In the genomic region with DNA sequence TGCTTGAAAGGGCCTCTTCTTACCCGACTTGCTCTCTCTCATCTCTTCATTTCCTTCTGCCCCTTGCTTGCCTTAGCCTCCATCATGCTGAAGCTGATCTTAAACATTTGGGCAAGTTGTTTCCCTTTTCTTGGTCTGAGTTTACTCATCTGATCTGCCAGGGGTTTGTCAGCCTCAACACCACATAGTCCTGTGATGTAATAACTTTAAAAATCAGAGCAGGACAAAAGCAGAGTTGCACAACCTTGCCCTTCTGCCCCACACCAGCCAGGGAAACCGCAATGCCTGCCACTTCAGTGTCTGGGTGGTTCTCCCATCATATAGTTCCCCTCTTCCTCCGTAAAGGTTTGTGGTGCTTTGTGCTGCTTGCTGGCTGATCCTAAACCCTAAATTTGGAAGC, we compare ENCODE assay signal across 11 cellular contexts. TPM values are rescaled to one million over a fixed set of nuclear protein-coding genes. Genes with fewer than 3 reads are reported as not detected.
DNase-seq lines count a peak whose midpoint lies in the region; ATAC-seq, FAIRE-seq and TF ChIP-seq lines count a peak whose summit lies in the region.
"Had no signal": no experiment of that assay in that cellular context is flagged by ENCODE, and none has a peak within 500 bp of the region (broad histone marks: within the 10 kb centered on the region; RNA-seq: fewer than 3 reads in every experiment).

No MANE protein-coding gene starts in this region.

- H3K79me2 ChIP-seq in Loucy (ENCODE audit: insufficient read depth, low read length): no peaks in the 10 kb centered on the region

- ATAC-seq in A549 (no peak), lung (ENCODE audit: insufficient read depth, low FRiP score) (peak; percentile 69), HG02870 (IDR thresholded peaks at IDR 0.05; ENCODE audit: unreplicated experiment) (no peak), HG03520 (IDR thresholded peaks at IDR 0.05; ENCODE audit: unreplicated experiment) (no peak)

- H3K27ac ChIP-seq in A549: peak overlapping the region in 1 of 2 experiments; percentile 70; a peak in 3 of 6 replicates
- no peak overlapping the region for H3K27ac ChIP-seq in lung (ENCODE audit: low read depth in 1 of 2, low read length in 1 of 2)
- H3K27ac ChIP-seq: cardiac muscle cell had no signal

- H3K4me2 ChIP-seq in A549 (peak overlapping the region; percentile 20; the same call in 2 of the 3 replicates), Loucy (ENCODE audit: low read depth, low read length, poor library complexity, severe bottlenecking) (no peak overlapping the region)

- no peak overlapping the region for H3K9ac ChIP-seq in Loucy (ENCODE audit: low read depth, low read length, poor library complexity, severe bottlenecking)

- H3K9me3 ChIP-seq in A549 (no peaks in the 10 kb centered on the region), Loucy (ENCODE audit: insufficient read depth, low read depth, low read length) (no peaks in the 10 kb centered on the region), lung (ENCODE audit: control insufficient read depth in 2 of 2, insufficient read depth in 1 of 2, low read length in 1 of 2) (no peaks in the 10 kb centered on the region)

- H3K4me1 ChIP-seq in A549: peaks cover 22% of the 10 kb centered on the region
- H3K4me1 ChIP-seq in Loucy (ENCODE audit: insufficient read depth, low read length, poor library complexity, severe bottlenecking): peaks cover 21% of the 10 kb centered on the region
- no peaks in the 10 kb centered on the region for H3K4me1 ChIP-seq in lung (ENCODE audit: control insufficient read depth in 2 of 2, insufficient read depth in 2 of 2, low read length in 2 of 2)

- H3K4me3 ChIP-seq in A549 (no peak overlapping the region), Loucy (ENCODE audit: low read length, poor library complexity, severe bottlenecking) (no peak overlapping the region), lung (no peak overlapping the region)
- H3K4me3 ChIP-seq: cardiac muscle cell had no signal

- CTCF ChIA-PET in A549 (lab: Yijun Ruan, JAX): interaction anchor here (0.6 to 2.4 kb wide), 7 partner anchors 14 to 228 kb away, joined by 3 to 7 read pairs (median 3); no protein-coding TSS in a partner anchor

- H3F3A ChIP-seq in Loucy (ENCODE audit: low read depth): no peaks in the 10 kb centered on the region

- no peaks in the 10 kb centered on the region for H3K36me3 ChIP-seq in Loucy (ENCODE audit: insufficient read depth, low read length)
- no peaks in the 10 kb centered on the region for H3K36me3 ChIP-seq in lung (ENCODE audit: control insufficient read depth in 2 of 2, insufficient read depth in 2 of 2, low read length in 2 of 2)
- H3K36me3 ChIP-seq: cardiac muscle cell had no signal

- no peaks in the 10 kb centered on the region for H4K20me1 ChIP-seq in Loucy (ENCODE audit: insufficient read depth, low read length, poor library complexity, severe bottlenecking)

- TF ChIP-seq EP300 in A549 (IDR thresholded peaks at IDR 0.05): no peak

- TF ChIP-seq CTCF in A549 (IDR thresholded peaks at IDR 0.05) (no peak), Loucy (conservative IDR thresholded peaks at IDR 0.05; ENCODE audit: low read length) (no peak), lung (IDR thresholded peaks at IDR 0.05; ENCODE audit: control extremely low read depth, extremely low read depth) (no peak)

- no peak for TF ChIP-seq POLR2A in A549 (IDR thresholded peaks at IDR 0.05; ENCODE audit: low read length)

- TF ChIP-seq RAD21 in A549 (conservative IDR thresholded peaks at IDR 0.05 in 1 of 2, IDR thresholded peaks at IDR 0.05 in 1 of 2): no peak

- DNase-seq in A549 (ENCODE audit: low read depth in 1 of 2, low spot score in 1 of 2) (no peak), brain pericyte (ENCODE audit: low read depth, low spot score) (peak; percentile 15), lung (ENCODE audit: low spot score) (peak; percentile 41), NCI-H1417 (lab: John Stamatoyannopoulos, UW) (no peak), ureter (ENCODE audit: low spot score) (no peak)
- DNase-seq: activated B cell treated with CpG ODN at 0.5 μM for 24 hours had no signal

- FAIRE-seq in A549 (lab: Jason Lieb, UNC): no peak

- no peaks in the 10 kb centered on the region for H3K9me2 ChIP-seq in Loucy (replicated peaks; ENCODE audit: low read depth, low read length)

- H3K27me3 ChIP-seq in Loucy (ENCODE audit: insufficient read depth, low read length, poor library complexity, severe bottlenecking): no peaks in the 10 kb centered on the region
- H3K27me3 ChIP-seq in lung (ENCODE audit: control insufficient read depth, insufficient read depth): no peaks in the 10 kb centered on the region
- H3K27me3 ChIP-seq: cardiac muscle cell had no signal

- POLR2A ChIA-PET in A549 (lab: Yijun Ruan, JAX): no interaction called here

- 62% methylated on average over 3 of the region's 3 CpGs for WGBS in A549 (ENCODE audit: missing lambda C conversion rate)
- WGBS in lung, 2 donors: 28 to 54% methylated on average over 3 of the region's 3 CpGs

- 0 out of 2 replicates have a peak overlapping the region, but pooled peaks have one; percentile 13 for H2AFZ ChIP-seq in Loucy (ENCODE audit: low read length)

TF ChIP-seq in A549, 52 proteins besides CTCF, POLR2A, EP300 and RAD21:
- TF ChIP-seq, protein P1, sequence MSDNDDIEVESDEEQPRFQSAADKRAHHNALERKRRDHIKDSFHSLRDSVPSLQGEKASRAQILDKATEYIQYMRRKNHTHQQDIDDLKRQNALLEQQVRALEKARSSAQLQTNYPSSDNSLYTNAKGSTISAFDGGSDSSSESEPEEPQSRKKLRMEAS (IDR thresholded peaks at IDR 0.05): no peak
- peak; percentile 52 to 57; a peak in 3 of 4 replicates for TF ChIP-seq CEBPB (IDR thresholded peaks at IDR 0.05)
- TF ChIP-seq TFCP2L1 (CRISPR knock-in tag; IDR thresholded peaks at IDR 0.05): no peak
- no peak for TF ChIP-seq CHD2 (IDR thresholded peaks at IDR 0.05; ENCODE audit: low read length, partially characterized antibody)
- TF ChIP-seq MAZ (IDR thresholded peaks at IDR 0.05; ENCODE audit: borderline replicate concordance, low read depth, low read length): no peak
- TF ChIP-seq, protein P2, sequence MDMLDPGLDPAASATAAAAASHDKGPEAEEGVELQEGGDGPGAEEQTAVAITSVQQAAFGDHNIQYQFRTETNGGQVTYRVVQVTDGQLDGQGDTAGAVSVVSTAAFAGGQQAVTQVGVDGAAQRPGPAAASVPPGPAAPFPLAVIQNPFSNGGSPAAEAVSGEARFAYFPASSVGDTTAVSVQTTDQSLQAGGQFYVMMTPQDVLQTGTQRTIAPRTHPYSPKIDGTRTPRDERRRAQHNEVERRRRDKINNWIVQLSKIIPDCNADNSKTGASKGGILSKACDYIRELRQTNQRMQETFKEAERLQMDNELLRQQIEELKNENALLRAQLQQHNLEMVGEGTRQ (IDR thresholded peaks at IDR 0.05): no peak

RNA-seq across cellular contexts. Expression of a gene that starts 9.9 kb away (rescaled TPM):
- polyA plus RNA-seq in A549 (2011; rRNA removed) (not detected in 2 replicates), A549 (2017; fragmentation: RNase III; extraction: RNeasy Plus Mini Kit Qiagen cat#74134 plus additional on column Dnase treatment) (not detected in 3 replicates), lung (not detected)
- not detected in 2 replicates for polyA plus RNA-seq in A549 (2012; cell fraction: cytosol; rRNA removed)
- polyA plus RNA-seq in A549 (2012; cell fraction: nucleus; rRNA removed): not detected in 2 replicates
- polyA minus RNA-seq in A549 (2011; rRNA and poly(A)+ RNA removed): not detected in 2 replicates
- total RNA-seq in lung (not detected), ureter (not detected)
- total RNA-seq: activated B cell treated with CpG ODN at 0.5 μM for 24 hours, cardiac muscle cell had no signal
- polyA plus RNA-seq: BJ, cardiac muscle cell had no signal

RNA-seq across cellular contexts. Expression of a gene that starts 32.8 kb away (rescaled TPM):
- polyA plus RNA-seq in A549 (2011; rRNA removed) (not detected in 2 replicates), A549 (2017; fragmentation: RNase III; extraction: RNeasy Plus Mini Kit Qiagen cat#74134 plus additional on column Dnase treatment) (not detected in 3 replicates), lung (1 to 10 TPM in 1 of 2 donors, not detected in 1; 2.6 TPM)
- not detected in 2 replicates for polyA plus RNA-seq in A549 (2012; cell fraction: cytosol; rRNA removed)
- not detected in 2 replicates for polyA plus RNA-seq in A549 (2012; cell fraction: nucleus; rRNA removed)
- polyA minus RNA-seq in A549 (2011; rRNA and poly(A)+ RNA removed): not detected in 2 replicates
- total RNA-seq in lung (under 1 TPM; 0.34 to 0.55 TPM), ureter (not detected)
- total RNA-seq: cardiac muscle cell had no signal
- polyA plus RNA-seq: BJ, cardiac muscle cell had no signal

RNA-seq across cellular contexts. Expression of a gene that starts 59.0 kb away (rescaled TPM):
- polyA plus RNA-seq in A549 (2011; rRNA removed) (0.59 and 0.60 TPM in 2 replicates), A549 (2017; fragmentation: RNase III; extraction: RNeasy Plus Mini Kit Qiagen cat#74134 plus additional on column Dnase treatment) (0.29 to 0.53 TPM (median 0.43 TPM) in 3 replicates), lung (10 to 100 TPM in 1 of 2 donors, 1 to 10 TPM in 1; 1.1 to 23.1 TPM)
- polyA plus RNA-seq in A549 (2012; cell fraction: cytosol; rRNA removed): 0.04 and 0.05 TPM in 2 replicates
- 0.07 TPM in 1 of 2 replicates, not detected in the other for polyA plus RNA-seq in A549 (2012; cell fraction: nucleus; rRNA removed)
- not detected in 2 replicates for polyA minus RNA-seq in A549 (2011; rRNA and poly(A)+ RNA removed)
- total RNA-seq in lung (1 to 10 TPM; 2.6 to 4.3 TPM), ureter (14.7 TPM)
- total RNA-seq: activated B cell treated with CpG ODN at 0.5 μM for 24 hours, cardiac muscle cell had no signal
- polyA plus RNA-seq: BJ, cardiac muscle cell had no signal

Comparison
In these comparisons a context has a peak if more than half of its experiments do, and no peak if none do; other contexts are left out.
1. DNase-seq: peak in brain pericyte (single experiment) and lung (single experiment); none in A549 (0 of 2), NCI-H1417 (0 of 3) and ureter (single experiment).